20 cellular contexts compared by ENCODE assay signal in genomic region chr15:81288040-81288439, GRCh38. TPM values are rescaled to one million over a fixed set of nuclear protein-coding genes. Genes with fewer than 3 reads are reported as not detected.
DNase-seq lines count a peak whose midpoint lies in the region; ATAC-seq lines count a peak whose summit lies in the region.
"Had no signal": no experiment of that assay in that cellular context is flagged by ENCODE, and none has a peak within 500 bp of the region (broad histone marks: within the 10 kb centered on the region; RNA-seq: fewer than 3 reads in every experiment).

No MANE protein-coding gene starts in this region.

- H3K4me3 Mint-ChIP-seq in IgD-negative memory B cell = peak overlapping the region in 3 of 4 donors; percentile 44 to 80 (median 75)
- no peak overlapping the region for H3K4me3 Mint-ChIP-seq in effector memory CD8-positive, alpha-beta T cell
- no peak overlapping the region for H3K4me3 Mint-ChIP-seq in stimulated activated naive B cell treated with anti-CD40 and anti-IgM and Interleukin-4, amounts not matched to agents 10 μg/mL and 1 μg/mL and 100 μg/mL, for 72 hours
- H3K4me3 Mint-ChIP-seq: neural progenitor cell had no signal

- H3K36me3 Mint-ChIP-seq in IgD-negative memory B cell = no peaks in the 10 kb centered on the region
- H3K36me3 Mint-ChIP-seq in effector memory CD8-positive, alpha-beta T cell (ENCODE audit: insufficient read depth) = peaks cover 7% of the 10 kb centered on the region
- H3K36me3 Mint-ChIP-seq in stimulated activated naive B cell treated with anti-CD40 and anti-IgM and Interleukin-4, amounts not matched to agents 10 μg/mL and 1 μg/mL and 100 μg/mL, for 72 hours = peaks cover 7 to 34% of the 10 kb centered on the region in 2 donors
- H3K36me3 Mint-ChIP-seq: neural progenitor cell had no signal

- peaks cover 51 to 71% (median 66%) of the 10 kb centered on the region in 3 donors for H3K4me1 Mint-ChIP-seq in IgD-negative memory B cell
- peaks cover 60 to 64% of the 10 kb centered on the region in 2 donors for H3K4me1 Mint-ChIP-seq in effector memory CD8-positive, alpha-beta T cell (ENCODE audit: low read depth in 2 of 2)
- H3K4me1 Mint-ChIP-seq in stimulated activated naive B cell treated with anti-CD40 and anti-IgM and Interleukin-4, amounts not matched to agents 10 μg/mL and 1 μg/mL and 100 μg/mL, for 72 hours = peaks cover 62 to 86% of the 10 kb centered on the region in 2 donors
- H3K4me1 Mint-ChIP-seq: neural progenitor cell had no signal

- H3K27ac Mint-ChIP-seq in IgD-negative memory B cell = peak overlapping the region; percentile 96 to 98 (median 97)
- H3K27ac Mint-ChIP-seq in effector memory CD8-positive, alpha-beta T cell = peak overlapping the region; percentile 96 to 97
- peak overlapping the region; percentile 98 for H3K27ac Mint-ChIP-seq in stimulated activated naive B cell treated with anti-CD40 and anti-IgM and Interleukin-4, amounts not matched to agents 10 μg/mL and 1 μg/mL and 100 μg/mL, for 72 hours
- H3K27ac Mint-ChIP-seq: neural progenitor cell had no signal

- DNase-seq in Right ventricle myocardium superior (no peak), left cardiac atrium (no peak), NCI-H526 treated with DMSO at 0.1 percent for 48 hours (lab: John Stamatoyannopoulos, UW) (no peak), DMS114 treated with DMSO at 0.1 percent for 48 hours (lab: John Stamatoyannopoulos, UW; ENCODE audit: unreplicated experiment) (no peak)
- no peak for DNase-seq in effector memory CD8-positive, alpha-beta T cell
- no peak for DNase-seq in stimulated activated naive B cell treated with anti-CD40 and anti-IgM and Interleukin-4, amounts not matched to agents 10 μg/mL and 1 μg/mL and 100 μg/mL, for 72 hours
- DNase-seq: activated CD4-positive, CD25-positive, alpha-beta regulatory T cell treated with anti-CD3 and anti-CD28 coated beads, Interleukin-2, amount 50 U/mL, for 72 hours; activated gamma-delta T cell treated with Interleukin-2 at 50 U/mL for 16 hours; cerebellar nuclear complex; COR-L47; heart left ventricle; left lung; NCI-H1694; NCI-H2227 treated with DMSO at 0.1 percent for 48 hours; NCI-H748 treated with DMSO at 0.1 percent for 48 hours; OCI-M1; SHP77 had no signal

- no peaks in the 10 kb centered on the region for H3K27me3 Mint-ChIP-seq in IgD-negative memory B cell
- H3K27me3 Mint-ChIP-seq in effector memory CD8-positive, alpha-beta T cell = no peaks in the 10 kb centered on the region
- no peaks in the 10 kb centered on the region for H3K27me3 Mint-ChIP-seq in stimulated activated naive B cell treated with anti-CD40 and anti-IgM and Interleukin-4, amounts not matched to agents 10 μg/mL and 1 μg/mL and 100 μg/mL, for 72 hours

- ATAC-seq in Right ventricle myocardium superior (ENCODE audit: poor library complexity) (peak; percentile 39), left cardiac atrium (no peak), GM18861 (IDR thresholded peaks at IDR 0.05; ENCODE audit: unreplicated experiment) (no peak)
- no peak for ATAC-seq in effector memory CD8-positive, alpha-beta T cell (replicated peaks)
- no peak for ATAC-seq in stimulated activated naive B cell treated with anti-CD40 and anti-IgM and Interleukin-4, amounts not matched to agents 10 μg/mL and 1 μg/mL and 100 μg/mL, for 72 hours (replicated peaks)
- ATAC-seq: left lung had no signal

- peaks cover 0 to 4% (median 1%) of the 10 kb centered on the region in 3 donors for H3K9me3 Mint-ChIP-seq in IgD-negative memory B cell
- peaks cover 0 to 7% of the 10 kb centered on the region in 2 donors for H3K9me3 Mint-ChIP-seq in effector memory CD8-positive, alpha-beta T cell
- H3K9me3 Mint-ChIP-seq in stimulated activated naive B cell treated with anti-CD40 and anti-IgM and Interleukin-4, amounts not matched to agents 10 μg/mL and 1 μg/mL and 100 μg/mL, for 72 hours = peaks cover 5 to 12% of the 10 kb centered on the region in 2 donors
- H3K9me3 Mint-ChIP-seq: neural progenitor cell had no signal

- intact Hi-C loops in Right ventricle myocardium superior (cut with DNase I) = no loop called here
- intact Hi-C loops in left cardiac atrium (cut with DNase I) = loop anchor here in 1 of 2 donors (10.0 kb wide), 1 partner anchor 47 kb away; no protein-coding TSS in a partner anchor

RNA-seq across cellular contexts. Expression of gene STARD5, which starts 35.9 kb away (rescaled TPM):
- total RNA-seq in Right ventricle myocardium superior (2.3 TPM), left cardiac atrium (1 to 10 TPM; 2.0 to 5.7 TPM)
- 8.4 TPM for polyA plus RNA-seq in IgD-negative memory B cell

Comparison
In these comparisons a context has a peak if more than half of its experiments do, and no peak if none do; other contexts are left out.
1. H3K4me3 Mint-ChIP-seq: peak in IgD-negative memory B cell (3 of 4); none in effector memory CD8-positive, alpha-beta T cell (0 of 2) and stimulated activated naive B cell treated with anti-CD40 and anti-IgM and Interleukin-4, amounts not matched to agents 10 μg/mL and 1 μg/mL and 100 μg/mL, for 72 hours (0 of 2).
2. Peak in every context shown above with its lines, with median percentiles within 50 percentile points of each other: H3K27ac Mint-ChIP-seq.